18 cellular contexts compared by ENCODE assay signal in genomic region chr1:24195146-24195545, GRCh38. TPM values are rescaled to one million over a fixed set of nuclear protein-coding genes. Genes with fewer than 3 reads are reported as not detected.
"Had no signal": no experiment of that assay in that cellular context is flagged by ENCODE, and none has a peak within 500 bp of the region (broad histone marks: within the 10 kb centered on the region; RNA-seq: fewer than 3 reads in every experiment).

No MANE protein-coding gene starts in this region.

- H3K36me3 ChIP-seq: lower lobe of right lung, neural progenitor cell, ovary, sigmoid colon had no signal

- H3K9me3 Mint-ChIP-seq: dendritic cell treated with granulocyte-macrophage colony-stimulating factor and Interleukin-4, amounts not matched to agents 40 ng/mL and 50 ng/mL, for 4 days; neural progenitor cell; stimulated activated naive CD8-positive, alpha-beta T cell treated with anti-CD3 and anti-CD28 coated beads, Interleukin-15, Interleukin-2, amounts not matched to agents 100 ng/mL and 50 ng/mL, for 24 hours had no signal

- DNase-seq: activated CD4-positive, alpha-beta T cell treated with anti-CD3 and anti-CD28 coated beads for 48 hours; activated naive CD4-positive, alpha-beta T cell treated with Interleukin-2 at 50 U/mL for 16 hours; amniotic stem cell; body of pancreas; cerebellar nuclear complex; glutamatergic neuron; lower lobe of right lung; midbrain; ovary; sigmoid colon; stimulated activated CD4-positive, alpha-beta T cell treated with anti-CD3 and anti-CD28 coated beads, Interleukin-4, amount 100 ng/mL, for 1 hour; stimulated activated CD8-positive, alpha-beta memory T cell treated with anti-CD3 and anti-CD28 coated beads, Interleukin-4, amount 100 ng/mL, for 48 hours; testis had no signal

- H3K4me1 ChIP-seq: neural progenitor cell, testis had no signal

- ATAC-seq: body of pancreas, lower lobe of right lung had no signal

- H3K4me3 ChIP-seq: body of pancreas, lower lobe of right lung, neural progenitor cell, ovary, sigmoid colon, testis had no signal

- H3K36me3 Mint-ChIP-seq: neural progenitor cell had no signal

- H3K9ac ChIP-seq: neural progenitor cell had no signal

- H2AFZ ChIP-seq: neural progenitor cell had no signal

- H3K4me3 Mint-ChIP-seq: neural progenitor cell; stimulated activated naive CD8-positive, alpha-beta T cell treated with anti-CD3 and anti-CD28 coated beads, Interleukin-15, Interleukin-2, amounts not matched to agents 100 ng/mL and 50 ng/mL, for 24 hours had no signal

- H3K27ac ChIP-seq: body of pancreas, lower lobe of right lung, neural progenitor cell, ovary, sigmoid colon, testis had no signal

- H3K27ac Mint-ChIP-seq: dendritic cell treated with granulocyte-macrophage colony-stimulating factor and Interleukin-4, amounts not matched to agents 40 ng/mL and 50 ng/mL, for 4 days; neural progenitor cell; stimulated activated naive CD8-positive, alpha-beta T cell treated with anti-CD3 and anti-CD28 coated beads, Interleukin-15, Interleukin-2, amounts not matched to agents 100 ng/mL and 50 ng/mL, for 24 hours had no signal

- H3K27me3 ChIP-seq: body of pancreas, neural progenitor cell, ovary, testis had no signal

- H3K4me2 ChIP-seq: neural progenitor cell had no signal

- H3K9me3 ChIP-seq: body of pancreas, lower lobe of right lung, ovary, sigmoid colon, testis had no signal

RNA-seq across cellular contexts. Expression of gene IL22RA1, which starts 52.2 kb away (rescaled TPM):
- total RNA-seq: activated CD8-positive, alpha-beta memory T cell treated with anti-CD3 and anti-CD28 coated beads for 36 hours; fibroblast of villous mesenchyme had no signal
